In genomic region chr4:170804930-170805329, GRCh38 we compare ENCODE assay signal across 1 cellular context.
TF ChIP-seq lines count a peak whose summit lies in the region.

No MANE protein-coding gene starts in this region.

TF ChIP-seq in WTC11, 78 proteins besides CTCF, POLR2A, EP300 and RAD21 (continued from another document):
- TF ChIP-seq STAT6 (CRISPR knock-in tag; conservative IDR thresholded peaks at IDR 0.05; ENCODE audit: low read depth) (no peak), MLX (CRISPR knock-in tag; IDR thresholded peaks at IDR 0.05) (no peak), SOX15 (CRISPR knock-in tag; IDR thresholded peaks at IDR 0.05) (no peak), MXD4 (CRISPR knock-in tag; IDR thresholded peaks at IDR 0.05; ENCODE audit: borderline replicate concordance) (no peak), ZNF263 (CRISPR knock-in tag; IDR thresholded peaks at IDR 0.05; ENCODE audit: low read depth) (no peak), CBFB (CRISPR knock-in tag; IDR thresholded peaks at IDR 0.05; ENCODE audit: low read depth) (no peak), MYBL2 (CRISPR knock-in tag; IDR thresholded peaks at IDR 0.05) (no peak), ZNF219 (CRISPR knock-in tag; IDR thresholded peaks at IDR 0.05; ENCODE audit: borderline replicate concordance) (no peak), ATF1 (CRISPR knock-in tag; IDR thresholded peaks at IDR 0.05) (no peak), ELF4 (CRISPR knock-in tag; IDR thresholded peaks at IDR 0.05; ENCODE audit: low read depth) (no peak)
TF ChIP-seq in WTC11: peak in this region for 0.
